Comparison of ENCODE assay signal across 11 cellular contexts in the genomic region with DNA sequence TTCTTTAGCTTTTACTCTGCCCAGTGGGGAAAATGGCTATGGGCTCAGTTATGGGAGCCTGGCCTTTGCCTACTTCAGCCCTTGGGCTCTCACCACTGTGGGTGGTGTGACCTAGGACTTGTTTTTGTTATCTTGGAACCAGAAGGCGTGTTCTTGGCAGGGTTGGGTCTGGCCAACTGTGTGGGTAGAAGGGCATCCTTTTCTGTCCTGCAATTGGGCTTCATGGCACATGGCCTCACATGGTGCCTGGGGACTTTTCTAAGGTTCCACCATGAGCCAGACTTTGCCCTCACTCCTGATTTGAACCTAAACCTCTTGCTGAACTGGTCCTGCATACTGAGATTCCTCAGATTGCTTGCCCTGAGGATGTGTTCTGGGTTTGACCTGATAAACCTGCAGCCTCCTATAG. TPM values are rescaled to one million over a fixed set of nuclear protein-coding genes. Genes with fewer than 3 reads are reported as not detected.
DNase-seq lines count a peak whose midpoint lies in the region; ATAC-seq, FAIRE-seq and TF ChIP-seq lines count a peak whose summit lies in the region.
"Had no signal": no experiment of that assay in that cellular context is flagged by ENCODE, and none has a peak within 500 bp of the region (broad histone marks: within the 10 kb centered on the region; RNA-seq: fewer than 3 reads in every experiment).

No MANE protein-coding gene starts in this region.

- CTCF ChIA-PET in CD4-positive, alpha-beta memory T cell (lab: Charles Lee; ENCODE audit: partially characterized antibody), result interaction anchor here (1.3 to 32.2 kb wide), 8 partner anchors 11 to 69 kb away, joined by 3 to 684 read pairs (median 12); a partner anchor contains a TSS

- peaks cover 17 to 43% (median 25%) of the 10 kb centered on the region in 4 donors for H3K4me1 Mint-ChIP-seq in CD4-positive, alpha-beta memory T cell
- H3K4me1 Mint-ChIP-seq in chondrocyte (ENCODE audit: low read depth), result peaks cover 20% of the 10 kb centered on the region
- peaks cover 25 to 31% of the 10 kb centered on the region in 2 donors for H3K4me1 Mint-ChIP-seq in natural killer cell treated with Interleukin-12 subunit alpha and Interleukin-12 subunit beta and Interleukin-15 and Interleukin-18, amount 100 ng/mL, for 72 hours (ENCODE audit: low read depth in 2 of 2)

- H3K27ac Mint-ChIP-seq in CD4-positive, alpha-beta memory T cell, result peak overlapping the region in 4 of 7 donors; percentile 37 to 100 (median 64)
- H3K27ac Mint-ChIP-seq in chondrocyte (ENCODE audit: unreplicated experiment), result no peak overlapping the region
- peak overlapping the region; percentile 99 to 100 for H3K27ac Mint-ChIP-seq in natural killer cell treated with Interleukin-12 subunit alpha and Interleukin-12 subunit beta and Interleukin-15 and Interleukin-18, amount 100 ng/mL, for 72 hours

- intact Hi-C loops in CD4-positive, alpha-beta memory T cell (cut with micrococcal nuclease), result no loop called here

- no peak overlapping the region for H3K27ac ChIP-seq in CD4-positive, alpha-beta memory T cell (ENCODE audit: low read depth, low read length)
- H3K27ac ChIP-seq in Karpas-422 (ENCODE audit: low read length), result peak overlapping the region; percentile 97; the same call in 1 of the 2 replicates

- ATAC-seq in natural killer cell treated with Interleukin-12 subunit alpha and Interleukin-12 subunit beta and Interleukin-15 and Interleukin-18, amount 100 ng/mL, for 72 hours, result no peak
- ATAC-seq: PC-3 had no signal

- TF ChIP-seq POLR2A in GM12892 (IDR thresholded peaks at IDR 0.05; ENCODE audit: low read depth, low read length), result no peak

- FAIRE-seq in GM12892 (lab: Jason Lieb, UNC), result no peak

- H3K4me1 ChIP-seq in CD4-positive, alpha-beta memory T cell (ENCODE audit: insufficient read depth, low read length), result peaks cover 33% of the 10 kb centered on the region
- peaks cover 34% of the 10 kb centered on the region for H3K4me1 ChIP-seq in Karpas-422 (ENCODE audit: low read length)

- no peaks in the 10 kb centered on the region for H3K27me3 ChIP-seq in CD4-positive, alpha-beta memory T cell (ENCODE audit: insufficient read depth, low read length)
- H3K27me3 ChIP-seq in Karpas-422 (ENCODE audit: low read length), result no peaks in the 10 kb centered on the region

- no peak overlapping the region for H3K4me3 ChIP-seq in CD4-positive, alpha-beta memory T cell (ENCODE audit: low read length in 2 of 2)
- H3K4me3 ChIP-seq in Karpas-422 (ENCODE audit: low read length), result no peak overlapping the region; the same call in 1 of the 2 replicates

- POLR2A ChIA-PET in CD4-positive, alpha-beta memory T cell (lab: Charles Lee; ENCODE audit: partially characterized antibody), result interaction anchor here (1.3 to 37.2 kb wide), 10 partner anchors 7 to 233 kb away, joined by 3 to 1950 read pairs (median 12); a partner anchor contains a TSS

- no peaks in the 10 kb centered on the region for H3K9me3 Mint-ChIP-seq in CD4-positive, alpha-beta memory T cell
- no peaks in the 10 kb centered on the region for H3K9me3 Mint-ChIP-seq in chondrocyte (ENCODE audit: low read depth)
- no peaks in the 10 kb centered on the region for H3K9me3 Mint-ChIP-seq in natural killer cell treated with Interleukin-12 subunit alpha and Interleukin-12 subunit beta and Interleukin-15 and Interleukin-18, amount 100 ng/mL, for 72 hours

- no peak overlapping the region for H2AFZ ChIP-seq in Karpas-422 (ENCODE audit: low read length)

- peak overlapping the region; percentile 96 for H3K4me2 ChIP-seq in Karpas-422 (ENCODE audit: low read depth, low read length, poor library complexity, severe bottlenecking)

- peaks cover 12% of the 10 kb centered on the region for H3K79me2 ChIP-seq in Karpas-422 (ENCODE audit: low read length)

- peaks cover 16 to 41% of the 10 kb centered on the region in 2 donors for H3K36me3 Mint-ChIP-seq in CD4-positive, alpha-beta memory T cell
- H3K36me3 Mint-ChIP-seq in chondrocyte (ENCODE audit: low read depth), result peaks cover 4% of the 10 kb centered on the region
- peaks cover 5% of the 10 kb centered on the region for H3K36me3 Mint-ChIP-seq in natural killer cell treated with Interleukin-12 subunit alpha and Interleukin-12 subunit beta and Interleukin-15 and Interleukin-18, amount 100 ng/mL, for 72 hours

- H3K9me2 ChIP-seq in Karpas-422 (replicated peaks; ENCODE audit: insufficient read depth, low read length), result no peaks in the 10 kb centered on the region

- H3K36me3 ChIP-seq in CD4-positive, alpha-beta memory T cell (ENCODE audit: insufficient read depth, low read length), result peaks cover 19% of the 10 kb centered on the region
- no peaks in the 10 kb centered on the region for H3K36me3 ChIP-seq in Karpas-422 (ENCODE audit: insufficient read depth, low read length)

- TF ChIP-seq CTCF in chondrocyte (IDR thresholded peaks at IDR 0.05), result no peak

- no peaks in the 10 kb centered on the region for H3K27me3 Mint-ChIP-seq in CD4-positive, alpha-beta memory T cell
- H3K27me3 Mint-ChIP-seq in chondrocyte (ENCODE audit: low read depth), result no peaks in the 10 kb centered on the region
- H3K27me3 Mint-ChIP-seq in natural killer cell treated with Interleukin-12 subunit alpha and Interleukin-12 subunit beta and Interleukin-15 and Interleukin-18, amount 100 ng/mL, for 72 hours, result no peaks in the 10 kb centered on the region

- H3K4me3 Mint-ChIP-seq in CD4-positive, alpha-beta memory T cell, result peak overlapping the region in 6 of 8 donors; percentile 23 to 100 (median 99)
- H3K4me3 Mint-ChIP-seq in chondrocyte (ENCODE audit: unreplicated experiment), result no peak overlapping the region
- peak overlapping the region; percentile 97 for H3K4me3 Mint-ChIP-seq in natural killer cell treated with Interleukin-12 subunit alpha and Interleukin-12 subunit beta and Interleukin-15 and Interleukin-18, amount 100 ng/mL, for 72 hours

- no peak overlapping the region for H3K9ac ChIP-seq in Karpas-422 (ENCODE audit: low read length)

- no peaks in the 10 kb centered on the region for H4K20me1 ChIP-seq in Karpas-422 (ENCODE audit: insufficient read depth, low read depth, low read length)

- no peaks in the 10 kb centered on the region for H3K9me3 ChIP-seq in CD4-positive, alpha-beta memory T cell (ENCODE audit: control insufficient read depth in 1 of 2, low read length in 2 of 2)
- no peaks in the 10 kb centered on the region for H3K9me3 ChIP-seq in Karpas-422 (ENCODE audit: low read length)

- DNase-seq in CD4-positive, alpha-beta memory T cell, result no peak
- no peak for DNase-seq in Karpas-422
- DNase-seq in chondrocyte (ENCODE audit: low spot score), result peak; percentile 19
- no peak for DNase-seq in natural killer cell treated with Interleukin-12 subunit alpha and Interleukin-12 subunit beta and Interleukin-15 and Interleukin-18, amount 100 ng/mL, for 72 hours (ENCODE audit: low spot score)
- DNase-seq in NCI-H748 (lab: John Stamatoyannopoulos, UW; ENCODE audit: unreplicated experiment), result no peak
- no peak for DNase-seq in GM12892 (ENCODE audit: insufficient read length)
- DNase-seq in T-helper 9 cell, result no peak
- DNase-seq in cerebellum (ENCODE audit: low spot score), result no peak
- DNase-seq: activated T-cell treated with anti-CD3 and anti-CD28 coated beads for 4 hours, Kasumi-1, PC-3 had no signal

RNA-seq across cellular contexts. Expression of a gene that starts 1.7 kb away (rescaled TPM):
- total RNA-seq in CD4-positive, alpha-beta memory T cell, result 10 to 100 TPM; 29.4 to 35.1 TPM
- 1 to 10 TPM; 4.9 to 9.7 TPM for polyA plus RNA-seq in CD4-positive, alpha-beta memory T cell
- 1.6 and 8.3 TPM in 2 replicates for total RNA-seq in Karpas-422 (2014; rRNA removed; shearing (Covaris generic); ENCODE audit: low replicate concordance)
- 4.8 to 9.8 TPM (median 5.0 TPM) in 3 replicates for total RNA-seq in chondrocyte
- 10 to 100 TPM; 26.0 to 34.2 TPM for total RNA-seq in natural killer cell treated with Interleukin-12 subunit alpha and Interleukin-12 subunit beta and Interleukin-15 and Interleukin-18, amount 100 ng/mL, for 72 hours
- 7.1 TPM for polyA plus RNA-seq in GM12892 (2012; ENCODE audit: missing spikeins)
- 4.0 TPM for total RNA-seq in cerebellum

RNA-seq across cellular contexts. Expression of a gene that starts 10.9 kb away (rescaled TPM):
- total RNA-seq in CD4-positive, alpha-beta memory T cell, result 100 to 1,000 TPM; 149 to 150 TPM
- 100 to 1,000 TPM in 1 of 2 donors, 10 to 100 TPM in 1; 62.3 to 143 TPM for polyA plus RNA-seq in CD4-positive, alpha-beta memory T cell
- total RNA-seq in Karpas-422 (2014; rRNA removed; shearing (Covaris generic); ENCODE audit: low replicate concordance), result 30.4 and 42.0 TPM in 2 replicates
- total RNA-seq in chondrocyte (73.0 to 74.9 TPM (median 74.7 TPM) in 3 replicates), cerebellum (117 TPM)
- 10 to 100 TPM; 82.8 to 87.4 TPM for total RNA-seq in natural killer cell treated with Interleukin-12 subunit alpha and Interleukin-12 subunit beta and Interleukin-15 and Interleukin-18, amount 100 ng/mL, for 72 hours
- polyA plus RNA-seq in GM12892 (2012; ENCODE audit: missing spikeins), result 34.7 TPM

RNA-seq across cellular contexts. Expression of a gene that starts 26.8 kb away (rescaled TPM):
- total RNA-seq in CD4-positive, alpha-beta memory T cell, result 10 to 100 TPM; 45.1 to 49.8 TPM
- 1 to 10 TPM in 1 of 2 donors, under 1 TPM in 1; 0.02 to 1.2 TPM for polyA plus RNA-seq in CD4-positive, alpha-beta memory T cell
- 2.9 and 8.3 TPM in 2 replicates for total RNA-seq in Karpas-422 (2014; rRNA removed; shearing (Covaris generic); ENCODE audit: low replicate concordance)
- 5.0 to 9.4 TPM (median 5.4 TPM) in 3 replicates for total RNA-seq in chondrocyte
- 10 to 100 TPM; 24.3 to 35.4 TPM for total RNA-seq in natural killer cell treated with Interleukin-12 subunit alpha and Interleukin-12 subunit beta and Interleukin-15 and Interleukin-18, amount 100 ng/mL, for 72 hours
- 6.0 TPM for polyA plus RNA-seq in GM12892 (2012; ENCODE audit: missing spikeins)
- total RNA-seq in cerebellum, result 5.0 TPM

RNA-seq across cellular contexts. Expression of a gene that starts 43.8 kb away (rescaled TPM):
- total RNA-seq in CD4-positive, alpha-beta memory T cell, result 10 to 100 TPM; 70.2 to 81.1 TPM
- 10 to 100 TPM; 52.0 to 85.3 TPM for polyA plus RNA-seq in CD4-positive, alpha-beta memory T cell
- 25.5 and 35.4 TPM in 2 replicates for total RNA-seq in Karpas-422 (2014; rRNA removed; shearing (Covaris generic); ENCODE audit: low replicate concordance)
- total RNA-seq in chondrocyte (14.5 to 20.8 TPM (median 20.1 TPM) in 3 replicates), cerebellum (3.1 TPM)
- total RNA-seq in natural killer cell treated with Interleukin-12 subunit alpha and Interleukin-12 subunit beta and Interleukin-15 and Interleukin-18, amount 100 ng/mL, for 72 hours, result 10 to 100 TPM; 45.7 to 47.7 TPM
- polyA plus RNA-seq in GM12892 (2012; ENCODE audit: missing spikeins), result 24.1 TPM

RNA-seq across cellular contexts. Expression of a gene that starts 50.4 kb away (rescaled TPM):
- total RNA-seq in CD4-positive, alpha-beta memory T cell, result 10 to 100 TPM; 69.3 to 76.1 TPM
- 100 to 1,000 TPM; 122 to 124 TPM for polyA plus RNA-seq in CD4-positive, alpha-beta memory T cell
- 42.0 and 76.3 TPM in 2 replicates for total RNA-seq in Karpas-422 (2014; rRNA removed; shearing (Covaris generic); ENCODE audit: low replicate concordance)
- 58.9 to 65.9 TPM (median 65.2 TPM) in 3 replicates for total RNA-seq in chondrocyte
- total RNA-seq in natural killer cell treated with Interleukin-12 subunit alpha and Interleukin-12 subunit beta and Interleukin-15 and Interleukin-18, amount 100 ng/mL, for 72 hours, result 100 to 1,000 TPM in 1 of 2 donors, 10 to 100 TPM in 1; 90.3 to 117 TPM
- 26.4 TPM for polyA plus RNA-seq in GM12892 (2012; ENCODE audit: missing spikeins)
- total RNA-seq in cerebellum, result 15.1 TPM
